In the genomic region with DNA sequence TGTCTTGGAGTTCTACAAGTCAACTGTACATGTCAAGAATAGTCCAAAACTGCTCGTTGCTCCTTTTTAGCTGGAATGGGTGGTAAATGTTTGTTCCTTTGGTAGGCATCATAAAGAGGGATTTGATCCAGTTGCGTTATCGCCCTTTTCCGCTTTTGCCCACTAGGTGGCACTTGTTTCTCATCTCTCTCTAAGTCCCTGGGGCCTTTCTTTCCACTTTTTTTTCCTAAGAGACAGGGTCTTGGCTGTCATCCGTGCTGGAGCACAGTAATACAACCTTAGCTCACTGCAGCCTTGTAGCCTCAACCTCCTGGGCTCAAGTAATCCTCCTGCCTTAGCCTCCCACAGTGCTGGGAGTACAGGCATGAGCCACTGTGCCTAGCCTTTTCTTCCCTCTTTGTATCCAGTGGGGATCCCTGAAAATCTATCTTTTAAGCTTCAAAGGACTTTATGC, we compare ENCODE assay signal across 8 cellular contexts. TPM values are rescaled to one million over a fixed set of nuclear protein-coding genes. Genes with fewer than 3 reads are reported as not detected.
A peak's percentile ranks its signal among the peaks of the same experiment; 100 is the strongest.
DNase-seq lines count a peak whose midpoint lies in the region; ATAC-seq and TF ChIP-seq lines count a peak whose summit lies in the region.

No MANE protein-coding gene starts in this region.

- peaks cover 6% of the 10 kb centered on the region for H3K36me3 ChIP-seq in BJ (ENCODE audit: control insufficient read depth, insufficient read depth, low read length)
- peaks cover 54 to 78% of the 10 kb centered on the region in 2 experiments for H3K36me3 ChIP-seq in HEK293 (ENCODE audit: control insufficient read depth in 2 of 2, insufficient read depth in 1 of 2, low read length in 2 of 2)
- peaks cover 12 to 25% of the 10 kb centered on the region in 2 donors for H3K36me3 ChIP-seq in lung (ENCODE audit: control insufficient read depth in 2 of 2, insufficient read depth in 2 of 2, low read length in 2 of 2)

- ATAC-seq in lung (ENCODE audit: insufficient read depth, low FRiP score) (no peak), GM21390 (IDR thresholded peaks at IDR 0.05; ENCODE audit: unreplicated experiment) (no peak)

- no peak overlapping the region for H3K4me3 Mint-ChIP-seq in activated CD4-positive, alpha-beta T cell treated with anti-CD3 and anti-CD28 coated beads, Interleukin-2, amount 10 ng/mL, durations not matched to agents 24 days and 14 days

- CTCF ChIA-PET in BJ (lab: Yijun Ruan, JAX) (interaction anchor here (0.6 to 3.7 kb wide), 22 partner anchors 9 to 470 kb away, joined by 3 to 21 read pairs (median 6); partner anchors contain the start of genes GTPBP2, MAD2L1BP, RSPH9 and VEGFA), HEK293 (lab: Yijun Ruan, JAX) (interaction anchor here (0.6 to 6.1 kb wide), 52 partner anchors 8 to 1076 kb away, joined by 3 to 63 read pairs (median 4); partner anchors contain the start of genes GTPBP2, POLH, RSPH9 and VEGFA)

- POLR2A ChIA-PET in BJ (lab: Charles Lee), result no interaction called here
- POLR2A ChIA-PET in HEK293 (lab: Yijun Ruan, JAX), result interaction anchor here (0.6 to 1.9 kb wide), 4 partner anchors 19 to 34 kb away, joined by 3 to 7 read pairs (median 4); partner anchors contain the start of genes GTPBP2 and MAD2L1BP

- intact Hi-C loops in activated CD4-positive, alpha-beta T cell treated with anti-CD3 and anti-CD28 coated beads, Interleukin-2, amount 10 ng/mL, durations not matched to agents 24 days and 14 days (cut with micrococcal nuclease), result loop anchor here (1.0 kb wide), 1 partner anchor 471 kb away; no protein-coding TSS in a partner anchor
- intact Hi-C loops in dorsolateral prefrontal cortex (cut with DNase I), result loop anchor here in 1 of 2 donors (2.0 kb wide), 1 partner anchor 470 kb away; no protein-coding TSS in a partner anchor

- DNase-seq in BJ (ENCODE audit: low read depth) (no peak), NCI-H524 treated with DMSO at 0.1 percent for 48 hours (lab: John Stamatoyannopoulos, UW) (peak; percentile 4), dorsolateral prefrontal cortex (peak in 8 of 10 donors; percentile 32 to 92 (median 69)), lung (ENCODE audit: low spot score) (peak; percentile 66)
- DNase-seq in activated CD4-positive, alpha-beta T cell treated with anti-CD3 and anti-CD28 coated beads, Interleukin-2, amount 10 ng/mL, durations not matched to agents 24 days and 14 days, result peak; percentile 87
- peak; percentile 32 for DNase-seq in stimulated activated CD8-positive, alpha-beta memory T cell treated with anti-CD3 and anti-CD28 coated beads, Interleukin-4, amount 100 ng/mL, for 24 hours (ENCODE audit: low read depth)

- TF ChIP-seq CTCF in BJ (IDR thresholded peaks at IDR 0.05; ENCODE audit: insufficient read depth, low read depth, low read length), result peak; percentile 85
- peak; percentile 83 for TF ChIP-seq CTCF in HEK293 (tag by site-specific recombination; IDR thresholded peaks at IDR 0.05)
- TF ChIP-seq CTCF in dorsolateral prefrontal cortex (IDR thresholded peaks at IDR 0.05 in 54 of 56, conservative IDR thresholded peaks at IDR 0.05 in 2 of 56; ENCODE audit: low read depth in 1 of 56, partially characterized antibody in 56 of 56), result peak; percentile 67 to 89 (median 81)
- peak; percentile 60 for TF ChIP-seq CTCF in lung (IDR thresholded peaks at IDR 0.05; ENCODE audit: control extremely low read depth, extremely low read depth)

- H3K9me3 ChIP-seq in HEK293 (ENCODE audit: control insufficient read depth, insufficient read depth, low read depth, low read length), result no peaks in the 10 kb centered on the region
- no peaks in the 10 kb centered on the region for H3K9me3 ChIP-seq in lung (ENCODE audit: control insufficient read depth in 2 of 2, insufficient read depth in 1 of 2, low read length in 1 of 2)

- H3K4me3 ChIP-seq in BJ (ENCODE audit: low read depth, low read length) (no peak overlapping the region), HEK293 (ENCODE audit: low read depth, low read length) (no peak overlapping the region), dorsolateral prefrontal cortex (no peak overlapping the region), lung (no peak overlapping the region)

- H3K9me3 Mint-ChIP-seq in activated CD4-positive, alpha-beta T cell treated with anti-CD3 and anti-CD28 coated beads, Interleukin-2, amount 10 ng/mL, durations not matched to agents 24 days and 14 days, result no peaks in the 10 kb centered on the region

- H3K27me3 ChIP-seq in BJ (ENCODE audit: control insufficient read depth, insufficient read depth, low read length) (no peaks in the 10 kb centered on the region), dorsolateral prefrontal cortex (no peaks in the 10 kb centered on the region), lung (ENCODE audit: control insufficient read depth, insufficient read depth) (no peaks in the 10 kb centered on the region)

- H3K4me1 Mint-ChIP-seq in activated CD4-positive, alpha-beta T cell treated with anti-CD3 and anti-CD28 coated beads, Interleukin-2, amount 10 ng/mL, durations not matched to agents 24 days and 14 days, result peaks cover 7% of the 10 kb centered on the region

- no peak overlapping the region for H3K27ac Mint-ChIP-seq in activated CD4-positive, alpha-beta T cell treated with anti-CD3 and anti-CD28 coated beads, Interleukin-2, amount 10 ng/mL, durations not matched to agents 24 days and 14 days

- H3K36me3 Mint-ChIP-seq in activated CD4-positive, alpha-beta T cell treated with anti-CD3 and anti-CD28 coated beads, Interleukin-2, amount 10 ng/mL, durations not matched to agents 24 days and 14 days (ENCODE audit: low read depth), result peaks cover 46% of the 10 kb centered on the region

- no peaks in the 10 kb centered on the region for H3K27me3 Mint-ChIP-seq in activated CD4-positive, alpha-beta T cell treated with anti-CD3 and anti-CD28 coated beads, Interleukin-2, amount 10 ng/mL, durations not matched to agents 24 days and 14 days

- no peak overlapping the region for H3K27ac ChIP-seq in HEK293 (ENCODE audit: extremely low read depth, low read depth, low read length)
- peak overlapping the region in 21 of 59 donors; percentile 2 to 68 (median 36) for H3K27ac ChIP-seq in dorsolateral prefrontal cortex
- no peak overlapping the region for H3K27ac ChIP-seq in lung (ENCODE audit: low read depth in 1 of 2, low read length in 1 of 2)

- H3K4me1 ChIP-seq in HEK293 (ENCODE audit: control insufficient read depth, insufficient read depth, low read length) (no peaks in the 10 kb centered on the region), lung (ENCODE audit: control insufficient read depth in 2 of 2, insufficient read depth in 2 of 2, low read length in 2 of 2) (no peaks in the 10 kb centered on the region)

- WGBS in lung, 2 donors, result 3 to 7% methylated on average over 5 of the region's 5 CpGs

TF ChIP-seq in HEK293, 187 proteins besides CTCF, POLR2A, EP300 and RAD21 (continues in another document):
- TF ChIP-seq ZNF792 (tag by site-specific recombination; IDR thresholded peaks at IDR 0.05), result no peak
- TF ChIP-seq ZNF654 (tag by site-specific recombination; IDR thresholded peaks at IDR 0.05; ENCODE audit: low read depth), result peak; percentile 93
- TF ChIP-seq IKZF3 (tag by site-specific recombination; IDR thresholded peaks at IDR 0.05), result peak; percentile 92
- TF ChIP-seq PRDM1 (tag by site-specific recombination; IDR thresholded peaks at IDR 0.05), result peak; percentile 39; the same call in 1 of the 2 replicates
- TF ChIP-seq ZBTB17 (tag by site-specific recombination; IDR thresholded peaks at IDR 0.05), result peak; percentile 60; the same call in 1 of the 2 replicates

RNA-seq across cellular contexts. Expression of gene GTPBP2, which starts 20.7 kb away (rescaled TPM):
- polyA plus RNA-seq in BJ (2011; rRNA removed) (107 and 148 TPM in 2 replicates), lung (10 to 100 TPM; 49.9 to 67.5 TPM)
- 79.8 and 111 TPM in 2 replicates for polyA minus RNA-seq in BJ (2011; rRNA and poly(A)+ RNA removed)
- total RNA-seq in activated CD4-positive, alpha-beta T cell treated with anti-CD3 and anti-CD28 coated beads, Interleukin-2, amount 10 ng/mL, durations not matched to agents 24 days and 14 days, result 69.4 and 70.3 TPM in 2 replicates
- total RNA-seq in dorsolateral prefrontal cortex (10 to 100 TPM; 26.4 to 55.6 (median 40.4) TPM), lung (10 to 100 TPM; 54.0 to 78.4 TPM)

RNA-seq across cellular contexts. Expression of gene MAD2L1BP, which starts 27.3 kb away (rescaled TPM):
- polyA plus RNA-seq in BJ (2011; rRNA removed) (37.7 and 39.3 TPM in 2 replicates), lung (10 to 100 TPM; 14.9 to 29.3 TPM)
- polyA minus RNA-seq in BJ (2011; rRNA and poly(A)+ RNA removed), result 26.7 and 41.1 TPM in 2 replicates
- total RNA-seq in activated CD4-positive, alpha-beta T cell treated with anti-CD3 and anti-CD28 coated beads, Interleukin-2, amount 10 ng/mL, durations not matched to agents 24 days and 14 days, result 36.3 and 40.2 TPM in 2 replicates
- total RNA-seq in dorsolateral prefrontal cortex (10 to 100 TPM; 10.4 to 32.4 (median 21.9) TPM), lung (10 to 100 TPM; 18.0 to 19.5 TPM)

RNA-seq across cellular contexts. Expression of gene POLH, which starts 32.4 kb away (rescaled TPM):
- polyA plus RNA-seq in BJ (2011; rRNA removed) (19.6 and 26.8 TPM in 2 replicates), lung (1 to 10 TPM; 4.0 to 4.8 TPM)
- polyA minus RNA-seq in BJ (2011; rRNA and poly(A)+ RNA removed), result 15.6 and 21.8 TPM in 2 replicates
- 34.2 and 37.9 TPM in 2 replicates for total RNA-seq in activated CD4-positive, alpha-beta T cell treated with anti-CD3 and anti-CD28 coated beads, Interleukin-2, amount 10 ng/mL, durations not matched to agents 24 days and 14 days
- total RNA-seq in dorsolateral prefrontal cortex (10 to 100 TPM in 90 of 120 experiments, 1 to 10 TPM in 30; 6.2 to 24.4 (median 11.6) TPM), lung (10 to 100 TPM; 10.1 to 27.3 TPM)

RNA-seq across cellular contexts. Expression of gene XPO5, which starts 32.5 kb away (rescaled TPM):
- polyA plus RNA-seq in BJ (2011; rRNA removed) (28.0 and 37.7 TPM in 2 replicates), lung (10 to 100 TPM in 1 of 2 donors, 1 to 10 TPM in 1; 9.3 to 13.8 TPM)
- polyA minus RNA-seq in BJ (2011; rRNA and poly(A)+ RNA removed), result 32.5 and 51.2 TPM in 2 replicates
- 143 and 145 TPM in 2 replicates for total RNA-seq in activated CD4-positive, alpha-beta T cell treated with anti-CD3 and anti-CD28 coated beads, Interleukin-2, amount 10 ng/mL, durations not matched to agents 24 days and 14 days
- total RNA-seq in dorsolateral prefrontal cortex (10 to 100 TPM; 25.5 to 71.5 (median 43.3) TPM), lung (10 to 100 TPM; 18.9 to 30.1 TPM)

RNA-seq across cellular contexts. Expression of gene RSPH9, which starts 36.5 kb away (rescaled TPM):
- polyA plus RNA-seq in BJ (2011; rRNA removed) (0.65 and 0.77 TPM in 2 replicates), lung (1 to 10 TPM; 1.7 to 3.8 TPM)
- polyA minus RNA-seq in BJ (2011; rRNA and poly(A)+ RNA removed), result 0.24 and 0.31 TPM in 2 replicates
- not detected in 2 replicates for total RNA-seq in activated CD4-positive, alpha-beta T cell treated with anti-CD3 and anti-CD28 coated beads, Interleukin-2, amount 10 ng/mL, durations not matched to agents 24 days and 14 days
- total RNA-seq in dorsolateral prefrontal cortex (1 to 10 TPM in 7 of 120 experiments, under 1 TPM in 101, not detected in 12; 0.18 to 1.5 (median 0.52) TPM), lung (1 to 10 TPM; 5.4 to 6.4 TPM)
